ENCODE assay signal across 1 cellular context in the genomic region with DNA sequence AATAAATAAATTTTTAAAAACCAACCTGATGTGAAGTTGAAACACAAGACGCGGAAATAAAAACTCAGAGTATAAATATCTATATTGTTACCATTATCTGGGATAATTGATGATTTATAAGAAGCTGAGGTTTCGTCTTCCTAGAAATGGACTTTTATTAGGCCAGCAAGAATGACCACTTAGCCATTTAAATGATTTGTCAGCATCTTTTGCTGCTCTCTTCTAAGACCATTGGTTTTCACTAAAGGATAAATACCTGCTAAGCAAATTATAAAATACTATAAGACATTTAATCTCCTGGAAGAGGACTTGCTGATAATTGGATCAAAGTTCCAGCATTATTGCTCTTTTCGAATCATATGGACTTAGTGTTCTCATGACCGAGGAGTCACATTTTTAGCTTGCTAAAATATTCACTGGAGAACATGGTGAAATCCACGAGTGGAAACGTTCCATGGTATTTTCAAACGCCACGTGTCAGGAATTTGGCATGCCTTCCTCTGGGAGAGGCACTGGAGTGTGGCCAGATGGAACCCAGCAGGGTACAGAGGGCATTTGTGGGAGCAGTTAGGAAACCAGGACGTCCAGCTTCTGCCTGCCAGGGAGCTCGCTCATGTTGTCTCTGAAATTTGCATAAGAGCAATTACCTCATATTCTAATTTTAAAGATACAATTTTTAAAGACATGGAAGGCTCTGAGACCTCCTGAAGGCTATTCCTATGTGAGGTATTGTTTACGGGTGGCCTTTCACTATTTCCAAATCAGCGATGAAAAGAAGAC.
TF ChIP-seq lines count a peak whose summit lies in the region.

No MANE protein-coding gene starts in this region.

TF ChIP-seq in K562, 482 proteins besides CTCF, POLR2A, EP300 and RAD21 (continued from another document):
- TF ChIP-seq ZNF407 (IDR thresholded peaks at IDR 0.05; ENCODE audit: low read depth) (no peak), HNRNPL (IDR thresholded peaks at IDR 0.05; ENCODE audit: low read depth, low read length) (no peak), ARID3A (IDR thresholded peaks at IDR 0.05; ENCODE audit: borderline replicate concordance, low read depth, low read length) (no peak)
